ENCODE assay signal across 17 cellular contexts in the genomic region with DNA sequence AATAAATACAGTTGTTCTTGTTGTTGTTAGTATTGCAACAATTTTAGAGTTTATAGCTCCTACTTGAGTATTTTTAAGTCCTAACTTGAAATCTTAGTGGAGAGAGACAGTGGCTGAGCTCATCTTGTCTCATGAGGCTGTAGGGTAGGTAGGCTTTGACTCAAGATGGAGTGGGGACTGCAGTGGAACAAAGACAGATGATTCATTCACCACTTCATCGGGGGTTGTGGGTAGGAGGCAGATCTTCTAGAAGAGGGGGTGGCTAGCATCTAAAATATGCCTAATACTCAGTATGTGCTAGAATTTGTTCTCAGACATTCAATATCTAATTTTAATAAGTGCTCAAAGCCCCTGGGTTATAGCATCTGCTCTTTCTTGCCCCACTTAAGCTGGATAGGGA. TPM values are rescaled to one million over a fixed set of nuclear protein-coding genes. Genes with fewer than 3 reads are reported as not detected.
A peak's percentile ranks its signal among the peaks of the same experiment; 100 is the strongest.
DNase-seq lines count a peak whose midpoint lies in the region; ATAC-seq and TF ChIP-seq lines count a peak whose summit lies in the region.
"Had no signal": no experiment of that assay in that cellular context is flagged by ENCODE, and none has a peak within 500 bp of the region (broad histone marks: within the 10 kb centered on the region; RNA-seq: fewer than 3 reads in every experiment).

No MANE protein-coding gene starts in this region.

- H3K27ac ChIP-seq in parathyroid adenoma (peak overlapping the region; percentile 74), aorta (ENCODE audit: low read depth in 1 of 2, low read length in 2 of 2) (no peak overlapping the region)
- H3K27ac ChIP-seq: cardiac muscle cell had no signal

- peaks cover 22% of the 10 kb centered on the region for H3K27me3 Mint-ChIP-seq in activated T-helper 17 cell treated with anti-CD3 and anti-CD28 coated beads, Interleukin-2, amount 50 U/mL, for 72 hours
- H3K27me3 Mint-ChIP-seq: activated naive CD8-positive, alpha-beta T cell had no signal

- H3K4me1 Mint-ChIP-seq in activated T-helper 17 cell treated with anti-CD3 and anti-CD28 coated beads, Interleukin-2, amount 50 U/mL, for 72 hours = peaks cover 22% of the 10 kb centered on the region

- H3K27ac Mint-ChIP-seq in activated T-helper 17 cell treated with anti-CD3 and anti-CD28 coated beads, Interleukin-2, amount 50 U/mL, for 72 hours = no peak overlapping the region
- H3K27ac Mint-ChIP-seq: activated naive CD8-positive, alpha-beta T cell had no signal

- H3K4me1 ChIP-seq in parathyroid adenoma = peaks cover 29% of the 10 kb centered on the region
- H3K4me1 ChIP-seq in aorta (ENCODE audit: control insufficient read depth in 1 of 2, insufficient read depth in 2 of 2, low read length in 2 of 2) = no peaks in the 10 kb centered on the region

- peak; percentile 90 for ATAC-seq in activated CD4-positive, CD25-positive, alpha-beta regulatory T cell treated with anti-CD3 and anti-CD28 coated beads, Interleukin-2, amount 50 U/mL, for 24 hours
- ATAC-seq in activated T-helper 17 cell treated with anti-CD3 and anti-CD28 coated beads, Interleukin-2, amount 50 U/mL, for 72 hours (replicated peaks) = peak; percentile 80
- no peak for ATAC-seq in aorta (ENCODE audit: low FRiP score)
- ATAC-seq: right cardiac atrium had no signal

- intact Hi-C loops in aorta (cut with DNase I) = no loop called here

- no peaks in the 10 kb centered on the region for H3K36me3 Mint-ChIP-seq in activated T-helper 17 cell treated with anti-CD3 and anti-CD28 coated beads, Interleukin-2, amount 50 U/mL, for 72 hours (ENCODE audit: low read depth)
- H3K36me3 Mint-ChIP-seq: activated naive CD8-positive, alpha-beta T cell had no signal

- H3K4me3 Mint-ChIP-seq in activated T-helper 17 cell treated with anti-CD3 and anti-CD28 coated beads, Interleukin-2, amount 50 U/mL, for 72 hours = no peak overlapping the region
- H3K4me3 Mint-ChIP-seq: activated naive CD8-positive, alpha-beta T cell had no signal

- no peaks in the 10 kb centered on the region for H3K27me3 ChIP-seq in parathyroid adenoma (ENCODE audit: control insufficient read depth, insufficient read depth, low read length)
- no peaks in the 10 kb centered on the region for H3K27me3 ChIP-seq in aorta (ENCODE audit: control insufficient read depth in 1 of 2, insufficient read depth in 2 of 2, low read length in 1 of 2)
- H3K27me3 ChIP-seq: cardiac muscle cell had no signal

- no peak for TF ChIP-seq CTCF in parathyroid adenoma (IDR thresholded peaks at IDR 0.05)

- WGBS in aorta, 2 donors = 92 to 100% methylated on average over 1 of the region's 1 CpG

- no peak for DNase-seq in activated CD4-positive, CD25-positive, alpha-beta regulatory T cell treated with anti-CD3 and anti-CD28 coated beads, Interleukin-2, amount 50 U/mL, for 72 hours
- DNase-seq in D341Med (ENCODE audit: low spot score) = peak; percentile 64
- no peak for DNase-seq in NCI-H1417 (lab: John Stamatoyannopoulos, UW)
- no peak for DNase-seq in aorta
- DNase-seq in DMS79 treated with DMSO at 0.1 percent for 48 hours (lab: John Stamatoyannopoulos, UW) = no peak
- DNase-seq: DMS79; hippocampal formation; NCI-H2081 treated with DMSO at 0.1 percent for 48 hours; right cardiac atrium; RPMI8226; stimulated activated CD4-positive, alpha-beta T cell treated with anti-CD3 and anti-CD28 coated beads, Interleukin-4, amount 100 ng/mL, for 1 hour; stimulated activated CD8-positive, alpha-beta memory T cell treated with anti-CD3 and anti-CD28 coated beads, Interleukin-4, amount 100 ng/mL, for 48 hours had no signal

- H3K4me2 ChIP-seq in parathyroid adenoma (ENCODE audit: low read length) = no peak overlapping the region

- no peaks in the 10 kb centered on the region for H3K9me3 ChIP-seq in parathyroid adenoma (ENCODE audit: control insufficient read depth, low read length)
- H3K9me3 ChIP-seq in aorta (ENCODE audit: control insufficient read depth, low read length) = no peaks in the 10 kb centered on the region

- H3K9ac ChIP-seq in parathyroid adenoma = no peak overlapping the region

- H3K4me3 ChIP-seq in parathyroid adenoma (ENCODE audit: low read depth, low read length) (no peak overlapping the region), aorta (ENCODE audit: low read length in 2 of 2) (no peak overlapping the region)
- H3K4me3 ChIP-seq: cardiac muscle cell had no signal

- H2AFZ ChIP-seq in parathyroid adenoma = no peak overlapping the region

- H3K36me3 ChIP-seq in parathyroid adenoma (ENCODE audit: control insufficient read depth, insufficient read depth, low read length) (no peaks in the 10 kb centered on the region), aorta (ENCODE audit: control insufficient read depth in 1 of 2, insufficient read depth in 2 of 2, low read length in 1 of 2) (no peaks in the 10 kb centered on the region)
- H3K36me3 ChIP-seq: cardiac muscle cell had no signal

- H3K9me3 Mint-ChIP-seq in activated T-helper 17 cell treated with anti-CD3 and anti-CD28 coated beads, Interleukin-2, amount 50 U/mL, for 72 hours = no peaks in the 10 kb centered on the region

- no peaks in the 10 kb centered on the region for H3K79me2 ChIP-seq in parathyroid adenoma

RNA-seq across cellular contexts. Expression of a gene that starts 13.1 kb away (rescaled TPM):
- total RNA-seq in activated T-helper 17 cell treated with anti-CD3 and anti-CD28 coated beads, Interleukin-2, amount 50 U/mL, for 72 hours = 10 to 100 TPM; 21.7 to 28.6 TPM
- total RNA-seq in aorta = 10 to 100 TPM in 1 of 2 donors, 1 to 10 TPM in 1; 9.4 to 13.9 TPM
- polyA plus RNA-seq in aorta = 10 to 100 TPM in 1 of 2 donors, 1 to 10 TPM in 1; 3.3 to 12.8 TPM
